Comparison of ENCODE assay signal across 1 cellular context in genomic region chrX:2584659-2585470, GRCh38.
TF ChIP-seq lines count a peak whose summit lies in the region.

No MANE protein-coding gene starts in this region.

TF ChIP-seq in GM23338, 12 proteins besides CTCF, POLR2A, EP300 and RAD21 (continued from another document):
- no peak for TF ChIP-seq ZNF462 (CRISPR knock-in tag; IDR thresholded peaks at IDR 0.05)
- no peak for TF ChIP-seq JUNB (IDR thresholded peaks at IDR 0.05; ENCODE audit: unreplicated experiment)
- TF ChIP-seq NANOG (IDR thresholded peaks at IDR 0.05; ENCODE audit: borderline replicate concordance): no peak
- TF ChIP-seq POLR2AphosphoS5 (IDR thresholded peaks at IDR 0.05; ENCODE audit: low read depth): no peak
- TF ChIP-seq CREB1 (CRISPR knock-in tag; IDR thresholded peaks at IDR 0.05; ENCODE audit: low read depth): no peak
- TF ChIP-seq EZH2phosphoT487 (IDR thresholded peaks at IDR 0.05; ENCODE audit: unreplicated experiment): no peak
- no peak for TF ChIP-seq REST (IDR thresholded peaks at IDR 0.05; ENCODE audit: unreplicated experiment)
- no peak for TF ChIP-seq ZNF331 (CRISPR knock-in tag; IDR thresholded peaks at IDR 0.05; ENCODE audit: low read depth)
